In the genomic region with DNA sequence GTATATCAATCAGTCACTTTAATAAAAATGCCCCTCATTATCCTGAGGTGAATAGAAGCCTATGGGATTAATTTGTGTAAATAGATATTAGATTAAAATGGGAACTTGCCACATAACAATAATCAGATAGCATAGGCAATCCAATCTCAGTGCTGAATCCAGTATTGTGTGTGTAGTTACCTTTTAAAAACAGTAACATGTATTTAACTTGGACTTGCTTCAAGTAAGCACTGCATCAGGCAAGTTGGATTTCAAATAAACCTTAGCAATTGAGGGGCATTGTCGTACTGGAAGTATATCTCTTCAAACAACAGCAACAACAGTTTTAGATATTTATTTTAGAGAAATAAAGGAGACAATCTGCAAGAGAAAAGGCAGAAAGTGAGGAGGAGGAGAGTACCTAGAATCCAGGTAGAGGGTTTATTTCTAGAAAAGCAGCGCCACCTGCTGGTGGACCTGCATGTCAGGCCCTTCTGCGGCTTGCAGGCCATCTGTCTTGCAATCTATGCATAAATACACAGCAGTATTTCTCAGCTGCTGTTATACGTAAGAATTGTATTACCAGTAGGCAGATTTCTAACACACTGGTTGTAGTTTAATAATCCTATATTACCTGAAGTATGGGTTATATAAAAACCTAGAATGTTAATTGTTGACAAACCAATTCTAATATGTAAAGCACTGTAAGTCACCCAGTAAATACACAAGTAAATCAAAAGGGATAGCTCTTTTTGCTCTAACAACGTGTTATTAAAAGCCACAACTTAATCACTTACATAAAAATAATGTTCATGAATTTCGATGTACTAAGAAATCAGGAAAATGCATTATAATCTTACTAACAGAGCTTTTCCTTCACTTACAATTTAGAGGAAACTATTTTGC, we compare ENCODE assay signal across 8 cellular contexts.
DNase-seq lines count a peak whose midpoint lies in the region; ATAC-seq and TF ChIP-seq lines count a peak whose summit lies in the region.

No MANE protein-coding gene starts in this region.

- TF ChIP-seq CTCF in GM12865 (IDR thresholded peaks at IDR 0.05; ENCODE audit: insufficient read depth, low read depth, low read length, missing control alignments) (peak; percentile 86), sigmoid colon (IDR thresholded peaks at IDR 0.05) (peak; percentile 59 to 94 (median 86))

- no peaks in the 10 kb centered on the region for H3K36me3 ChIP-seq in sigmoid colon

- H3K4me3 ChIP-seq in GM12865 (ENCODE audit: low read depth, low read length), result no peak overlapping the region
- no peak overlapping the region for H3K4me3 ChIP-seq in sigmoid colon

- WGBS in sigmoid colon, 2 donors, result 11 to 15% methylated on average over 6 of the region's 6 CpGs

- TF ChIP-seq EP300 in sigmoid colon (IDR thresholded peaks at IDR 0.05), result no peak

- DNase-seq in GM12865 (ENCODE audit: low read depth), result peak; percentile 81
- DNase-seq in NCI-H1417 (lab: John Stamatoyannopoulos, UW), result peak; percentile 56 to 81 (median 75)
- peak; percentile 13 to 54 (median 25) for DNase-seq in T-helper 1 cell
- peak in 48 of 58 donors; percentile 1 to 77 (median 27) for DNase-seq in anterior cingulate cortex (lab: John Stamatoyannopoulos, UW)
- peak; percentile 37 for DNase-seq in hepatic stellate cell (ENCODE audit: low spot score)
- peak; percentile 87 for DNase-seq in sigmoid colon

- H3K4me1 ChIP-seq in sigmoid colon, result peaks cover 0 to 40% (median 32%) of the 10 kb centered on the region in 4 donors

- no peaks in the 10 kb centered on the region for H3K27me3 ChIP-seq in sigmoid colon

- no peaks in the 10 kb centered on the region for H3K9me3 ChIP-seq in sigmoid colon

- intact Hi-C loops in sigmoid colon (cut with DNase I), result loop anchor here (5.0 to 10.0 kb wide), 2 partner anchors 732 to 1580 kb away; a partner anchor contains a TSS

- peak overlapping the region in 3 of 4 donors; percentile 26 to 37 (median 32) for H3K27ac ChIP-seq in sigmoid colon

- no peak for TF ChIP-seq POLR2A in sigmoid colon (IDR thresholded peaks at IDR 0.05)

- ATAC-seq in HG02678 (IDR thresholded peaks at IDR 0.05; ENCODE audit: unreplicated experiment) (peak; percentile 92), GM19328 (IDR thresholded peaks at IDR 0.05; ENCODE audit: unreplicated experiment) (no peak)

Comparison
In these comparisons a context has a peak if more than half of its experiments do, and no peak if none do; other contexts are left out.
1. DNase-seq: peak in every context shown above with its lines; median percentile 87 in sigmoid colon; 81 in GM12865; 75 in NCI-H1417; 37 in hepatic stellate cell; 27 in anterior cingulate cortex; 25 in T-helper 1 cell.